ENCODE assay signal across 20 cellular contexts in genomic region chr7:135282621-135283295, GRCh38. TPM values are rescaled to one million over a fixed set of nuclear protein-coding genes. Genes with fewer than 3 reads are reported as not detected.
DNase-seq lines count a peak whose midpoint lies in the region; ATAC-seq and TF ChIP-seq lines count a peak whose summit lies in the region.
"Had no signal": no experiment of that assay in that cellular context is flagged by ENCODE, and none has a peak within 500 bp of the region (broad histone marks: within the 10 kb centered on the region; RNA-seq: fewer than 3 reads in every experiment).

No MANE protein-coding gene starts in this region.

- peak in 4 of 5 donors; percentile 1 to 18 (median 12) for DNase-seq in CD4-positive, alpha-beta memory T cell
- DNase-seq in RWPE2 (ENCODE audit: low spot score) (no peak), osteocyte (ENCODE audit: extremely low spot score, unreplicated experiment) (peak; percentile 63), NCI-H187 (lab: John Stamatoyannopoulos, UW) (no peak), ureter (ENCODE audit: low spot score) (no peak), tibial nerve (ENCODE audit: low spot score in 2 of 2) (no peak)
- DNase-seq in effector memory CD8-positive, alpha-beta T cell, result no peak
- DNase-seq: COR-L47; heart left ventricle; IMR-90; left cardiac atrium; NCI-H1105; stimulated activated CD4-positive, alpha-beta T cell treated with anti-CD3 and anti-CD28 coated beads, Interleukin-4, amount 100 ng/mL, for 1 hour; stimulated activated naive CD4-positive, alpha-beta T cell treated with Interleukin-2 at 50 U/mL for 16 hours; SW 1271 had no signal

- peaks cover 21% of the 10 kb centered on the region for H3K4me1 ChIP-seq in CD4-positive, alpha-beta memory T cell (ENCODE audit: insufficient read depth, low read length)
- peaks cover 9% of the 10 kb centered on the region for H3K4me1 ChIP-seq in RWPE2 (ENCODE audit: insufficient read depth, poor library complexity, severe bottlenecking)
- peaks cover 0 to 16% (median 0%) of the 10 kb centered on the region in 4 donors for H3K4me1 ChIP-seq in tibial nerve

- H3K27ac Mint-ChIP-seq in CD4-positive, alpha-beta memory T cell, result peak overlapping the region in 5 of 7 donors; percentile 21 to 82 (median 24)
- H3K27ac Mint-ChIP-seq in effector memory CD8-positive, alpha-beta T cell, result peak overlapping the region in 1 of 2 donors; percentile 31
- H3K27ac Mint-ChIP-seq in osteocyte (ENCODE audit: unreplicated experiment), result no peak overlapping the region
- H3K27ac Mint-ChIP-seq: activated T-helper 2 cell treated with anti-CD3 and anti-CD28 coated beads, Interferon-gamma antibody, Interleukin-2, Interleukin-4, amounts not matched to agents 10 μg/mL and 5 μg/mL and 100 μg/mL, durations not matched to agents 14 hours and 24 hours and 36 hours had no signal

- TF ChIP-seq CTCF in RWPE2 (IDR thresholded peaks at IDR 0.05; ENCODE audit: poor library complexity, severe bottlenecking) (no peak), osteocyte (IDR thresholded peaks at IDR 0.05) (no peak), tibial nerve (IDR thresholded peaks at IDR 0.05) (no peak)

- TF ChIP-seq EP300 in tibial nerve (IDR thresholded peaks at IDR 0.05), result no peak

- no peak overlapping the region for H3K4me3 ChIP-seq in CD4-positive, alpha-beta memory T cell (ENCODE audit: low read length in 2 of 2)
- H3K4me3 ChIP-seq in RWPE2 (ENCODE audit: severe bottlenecking) (no peak overlapping the region), tibial nerve (no peak overlapping the region)
- H3K4me3 ChIP-seq: cardiac muscle cell, heart left ventricle had no signal

- no peaks in the 10 kb centered on the region for H3K9me3 ChIP-seq in CD4-positive, alpha-beta memory T cell (ENCODE audit: control insufficient read depth in 1 of 2, low read length in 2 of 2)
- H3K9me3 ChIP-seq in RWPE2 (ENCODE audit: severe bottlenecking), result no peaks in the 10 kb centered on the region
- no peaks in the 10 kb centered on the region for H3K9me3 ChIP-seq in tibial nerve
- H3K9me3 ChIP-seq: heart left ventricle had no signal

- POLR2A ChIA-PET in CD4-positive, alpha-beta memory T cell (lab: Charles Lee; ENCODE audit: partially characterized antibody), result interaction anchor here (0.6 to 1.3 kb wide), 2 partner anchors 94 to 275 kb away, joined by 3 to 4 read pairs; partner anchors contain the start of gene NUP205

- 78% methylated on average over 10 of the region's 10 CpGs for WGBS in tibial nerve, 2 donors

- H3K36me3 Mint-ChIP-seq in CD4-positive, alpha-beta memory T cell, result no peaks in the 10 kb centered on the region
- H3K36me3 Mint-ChIP-seq in effector memory CD8-positive, alpha-beta T cell (ENCODE audit: insufficient read depth), result no peaks in the 10 kb centered on the region
- no peaks in the 10 kb centered on the region for H3K36me3 Mint-ChIP-seq in osteocyte (ENCODE audit: unreplicated experiment)

- no peak for TF ChIP-seq POLR2A in tibial nerve (IDR thresholded peaks at IDR 0.05)

- peaks cover 15 to 24% (median 21%) of the 10 kb centered on the region in 4 donors for H3K4me1 Mint-ChIP-seq in CD4-positive, alpha-beta memory T cell
- peaks cover 6 to 17% of the 10 kb centered on the region in 2 donors for H3K4me1 Mint-ChIP-seq in effector memory CD8-positive, alpha-beta T cell (ENCODE audit: low read depth in 2 of 2)
- peaks cover 10% of the 10 kb centered on the region for H3K4me1 Mint-ChIP-seq in osteocyte (ENCODE audit: unreplicated experiment)

- intact Hi-C loops in CD4-positive, alpha-beta memory T cell (cut with micrococcal nuclease), result loop anchor here (5.0 to 10.0 kb wide), 2 partner anchors 112 to 380 kb away; partner anchors contain the start of gene STMP1

- peak overlapping the region in 6 of 8 donors; percentile 1 to 41 (median 32) for H3K4me3 Mint-ChIP-seq in CD4-positive, alpha-beta memory T cell
- no peak overlapping the region for H3K4me3 Mint-ChIP-seq in effector memory CD8-positive, alpha-beta T cell
- no peak overlapping the region for H3K4me3 Mint-ChIP-seq in osteocyte (ENCODE audit: unreplicated experiment)

- CTCF ChIA-PET in CD4-positive, alpha-beta memory T cell (lab: Charles Lee; ENCODE audit: partially characterized antibody), result interaction anchor here (0.8 to 6.6 kb wide), 6 partner anchors 9 to 363 kb away, joined by 3 to 113 read pairs (median 6); partner anchors contain the start of gene NUP205

- peaks cover 5 to 8% of the 10 kb centered on the region in 2 donors for H3K27me3 Mint-ChIP-seq in CD4-positive, alpha-beta memory T cell
- peaks cover 6 to 23% of the 10 kb centered on the region in 2 donors for H3K27me3 Mint-ChIP-seq in effector memory CD8-positive, alpha-beta T cell
- peaks cover 26% of the 10 kb centered on the region for H3K27me3 Mint-ChIP-seq in osteocyte (ENCODE audit: unreplicated experiment)

- H3K27me3 ChIP-seq in CD4-positive, alpha-beta memory T cell (ENCODE audit: insufficient read depth, low read length), result no peaks in the 10 kb centered on the region
- H3K27me3 ChIP-seq in RWPE2 (ENCODE audit: insufficient read depth, poor library complexity, severe bottlenecking), result no peaks in the 10 kb centered on the region
- no peaks in the 10 kb centered on the region for H3K27me3 ChIP-seq in tibial nerve
- H3K27me3 ChIP-seq: cardiac muscle cell had no signal

- H3K36me3 ChIP-seq in CD4-positive, alpha-beta memory T cell (ENCODE audit: insufficient read depth, low read length), result no peaks in the 10 kb centered on the region
- H3K36me3 ChIP-seq in RWPE2 (ENCODE audit: low read depth) (no peaks in the 10 kb centered on the region), tibial nerve (no peaks in the 10 kb centered on the region)
- H3K36me3 ChIP-seq: cardiac muscle cell, heart left ventricle had no signal

- no peak for ATAC-seq in RWPE2 (ENCODE audit: low read depth)
- peak; percentile 37 for ATAC-seq in effector memory CD8-positive, alpha-beta T cell (replicated peaks)
- ATAC-seq: Panc1 had no signal

- H3K9me3 Mint-ChIP-seq in CD4-positive, alpha-beta memory T cell, result peaks cover 0 to 2% (median 0%) of the 10 kb centered on the region in 8 donors
- no peaks in the 10 kb centered on the region for H3K9me3 Mint-ChIP-seq in effector memory CD8-positive, alpha-beta T cell
- no peaks in the 10 kb centered on the region for H3K9me3 Mint-ChIP-seq in osteocyte (ENCODE audit: unreplicated experiment)
- H3K9me3 Mint-ChIP-seq: activated T-helper 2 cell treated with anti-CD3 and anti-CD28 coated beads, Interferon-gamma antibody, Interleukin-2, Interleukin-4, amounts not matched to agents 10 μg/mL and 5 μg/mL and 100 μg/mL, durations not matched to agents 14 hours and 24 hours and 36 hours had no signal

- H3K27ac ChIP-seq in CD4-positive, alpha-beta memory T cell (ENCODE audit: low read depth, low read length), result no peak overlapping the region
- H3K27ac ChIP-seq in RWPE2 (ENCODE audit: poor library complexity, severe bottlenecking) (peak overlapping the region; percentile 56), tibial nerve (no peak overlapping the region)
- H3K27ac ChIP-seq: cardiac muscle cell, heart left ventricle had no signal

RNA-seq across cellular contexts. Expression of gene STRA8, which starts 49.1 kb away (rescaled TPM):
- not detected for total RNA-seq in CD4-positive, alpha-beta memory T cell
- polyA plus RNA-seq in CD4-positive, alpha-beta memory T cell, result not detected
- total RNA-seq in osteocyte (not detected in 2 replicates), ureter (not detected), tibial nerve (not detected)
- total RNA-seq: activated T-helper 2 cell treated with anti-CD3 and anti-CD28 coated beads, Interferon-gamma antibody, Interleukin-2, Interleukin-4, amounts not matched to agents 10 μg/mL and 5 μg/mL and 100 μg/mL, durations not matched to agents 14 hours and 24 hours and 36 hours; cardiac muscle cell; H1; heart left ventricle; IMR-90; left cardiac atrium; renal cortical epithelial cell had no signal
- polyA plus RNA-seq: cardiac muscle cell, H1, heart left ventricle, IMR-90 had no signal

Comparison
In these comparisons a context has a peak if more than half of its experiments do, and no peak if none do; other contexts are left out.
1. DNase-seq: peak in CD4-positive, alpha-beta memory T cell (4 of 5) and osteocyte (single experiment); none in RWPE2 (single experiment), effector memory CD8-positive, alpha-beta T cell (0 of 3), NCI-H187 (0 of 2), ureter (single experiment) and tibial nerve (0 of 2).
2. H3K4me3 Mint-ChIP-seq: peak in CD4-positive, alpha-beta memory T cell (6 of 8); none in effector memory CD8-positive, alpha-beta T cell (0 of 2) and osteocyte (single experiment).